1 cellular context compared by ENCODE assay signal in the genomic region with DNA sequence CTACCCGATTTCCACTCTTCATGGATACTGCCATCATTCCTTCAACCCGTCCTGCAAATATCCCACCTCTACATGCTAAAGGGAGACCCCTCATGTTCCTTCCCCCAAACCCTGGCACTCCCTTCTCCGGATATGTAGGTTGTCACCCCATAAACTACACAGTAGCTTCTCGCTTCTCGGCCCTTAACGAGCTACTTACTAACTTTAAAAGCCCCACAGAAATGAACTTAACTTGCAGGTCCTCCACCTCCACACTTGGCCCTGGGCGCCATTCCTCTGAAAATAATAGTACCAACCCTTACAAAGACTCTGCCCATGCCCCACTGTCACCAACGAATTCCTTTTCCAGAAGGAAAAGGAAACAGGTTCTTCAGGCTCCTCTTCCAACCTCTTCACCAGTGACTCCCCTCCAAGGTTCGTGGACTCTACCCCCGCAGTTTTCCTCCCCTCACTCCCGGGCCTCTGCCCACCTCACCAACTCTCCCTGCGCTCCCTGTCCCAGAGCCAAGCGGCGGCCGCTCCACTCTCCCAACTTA.
TF ChIP-seq lines count a peak whose summit lies in the region.

No MANE protein-coding gene starts in this region.

TF ChIP-seq in GM23338, 12 proteins besides CTCF, POLR2A, EP300 and RAD21 (continued from another document):
- TF ChIP-seq, protein P1, sequence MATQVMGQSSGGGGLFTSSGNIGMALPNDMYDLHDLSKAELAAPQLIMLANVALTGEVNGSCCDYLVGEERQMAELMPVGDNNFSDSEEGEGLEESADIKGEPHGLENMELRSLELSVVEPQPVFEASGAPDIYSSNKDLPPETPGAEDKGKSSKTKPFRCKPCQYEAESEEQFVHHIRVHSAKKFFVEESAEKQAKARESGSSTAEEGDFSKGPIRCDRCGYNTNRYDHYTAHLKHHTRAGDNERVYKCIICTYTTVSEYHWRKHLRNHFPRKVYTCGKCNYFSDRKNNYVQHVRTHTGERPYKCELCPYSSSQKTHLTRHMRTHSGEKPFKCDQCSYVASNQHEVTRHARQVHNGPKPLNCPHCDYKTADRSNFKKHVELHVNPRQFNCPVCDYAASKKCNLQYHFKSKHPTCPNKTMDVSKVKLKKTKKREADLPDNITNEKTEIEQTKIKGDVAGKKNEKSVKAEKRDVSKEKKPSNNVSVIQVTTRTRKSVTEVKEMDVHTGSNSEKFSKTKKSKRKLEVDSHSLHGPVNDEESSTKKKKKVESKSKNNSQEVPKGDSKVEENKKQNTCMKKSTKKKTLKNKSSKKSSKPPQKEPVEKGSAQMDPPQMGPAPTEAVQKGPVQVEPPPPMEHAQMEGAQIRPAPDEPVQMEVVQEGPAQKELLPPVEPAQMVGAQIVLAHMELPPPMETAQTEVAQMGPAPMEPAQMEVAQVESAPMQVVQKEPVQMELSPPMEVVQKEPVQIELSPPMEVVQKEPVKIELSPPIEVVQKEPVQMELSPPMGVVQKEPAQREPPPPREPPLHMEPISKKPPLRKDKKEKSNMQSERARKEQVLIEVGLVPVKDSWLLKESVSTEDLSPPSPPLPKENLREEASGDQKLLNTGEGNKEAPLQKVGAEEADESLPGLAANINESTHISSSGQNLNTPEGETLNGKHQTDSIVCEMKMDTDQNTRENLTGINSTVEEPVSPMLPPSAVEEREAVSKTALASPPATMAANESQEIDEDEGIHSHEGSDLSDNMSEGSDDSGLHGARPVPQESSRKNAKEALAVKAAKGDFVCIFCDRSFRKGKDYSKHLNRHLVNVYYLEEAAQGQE (IDR thresholded peaks at IDR 0.05; ENCODE audit: unreplicated experiment): no peak
- TF ChIP-seq JUNB (IDR thresholded peaks at IDR 0.05; ENCODE audit: unreplicated experiment) (no peak), EZH2phosphoT487 (IDR thresholded peaks at IDR 0.05; ENCODE audit: unreplicated experiment) (no peak), POLR2AphosphoS5 (IDR thresholded peaks at IDR 0.05; ENCODE audit: low read depth) (no peak), ZNF114 (CRISPR knock-in tag; IDR thresholded peaks at IDR 0.05) (no peak), CREB1 (CRISPR knock-in tag; IDR thresholded peaks at IDR 0.05; ENCODE audit: low read depth) (no peak), EZH2 (IDR thresholded peaks at IDR 0.05; ENCODE audit: low read depth, unreplicated experiment) (no peak), NANOG (IDR thresholded peaks at IDR 0.05; ENCODE audit: borderline replicate concordance) (no peak)
